20 cellular contexts compared by ENCODE assay signal in genomic region chr6:35019171-35019570, GRCh38.
DNase-seq lines count a peak whose midpoint lies in the region; ATAC-seq, FAIRE-seq and TF ChIP-seq lines count a peak whose summit lies in the region.
"Had no signal": no experiment of that assay in that cellular context is flagged by ENCODE, and none has a peak within 500 bp of the region (broad histone marks: within the 10 kb centered on the region; RNA-seq: fewer than 3 reads in every experiment).

No MANE protein-coding gene starts in this region.

- DNase-seq in cardiac muscle cell (ENCODE audit: low read depth in 1 of 2, low spot score in 1 of 2) (no peak), Right ventricle myocardium inferior (ENCODE audit: missing footprints) (no peak), kidney (no peak), skeletal muscle cell (ENCODE audit: low read depth) (no peak), uterus (no peak), SW480 (ENCODE audit: low spot score) (no peak), KBM-7 (no peak)
- DNase-seq: activated effector memory CD4-positive, alpha-beta T cell treated with anti-CD3 and anti-CD28 coated beads, Interleukin-2, amount 50 U/mL, for 16 hours; DMS53; HFFc6; mesendoderm; NCI-H1048; NCI-H82; stimulated activated naive CD4-positive, alpha-beta T cell; T-cell had no signal

- H3K4me1 ChIP-seq in cardiac muscle cell (ENCODE audit: low read depth) (peaks cover 40% of the 10 kb centered on the region), kidney (ENCODE audit: control insufficient read depth in 1 of 2, insufficient read depth in 1 of 2, low read depth in 1 of 2, low read length in 2 of 2) (peaks cover 27 to 28% of the 10 kb centered on the region in 2 donors), uterus (no peaks in the 10 kb centered on the region)

- peak overlapping the region in 1 of 2 donors; percentile 31 for H3K9ac ChIP-seq in kidney (ENCODE audit: low read length in 2 of 2)

- H3K9me3 ChIP-seq in cardiac muscle cell (ENCODE audit: low read depth) (no peaks in the 10 kb centered on the region), kidney (ENCODE audit: control insufficient read depth in 1 of 2, low read length in 2 of 2) (no peaks in the 10 kb centered on the region), uterus (no peaks in the 10 kb centered on the region)

- intact Hi-C loops in Right ventricle myocardium inferior (cut with DNase I): loop anchor here (5.0 kb wide), 1 partner anchor 38 kb away; no protein-coding TSS in a partner anchor
- intact Hi-C loops in kidney (cut with DNase I): no loop called here
- intact Hi-C loops in uterus (cut with DNase I; ENCODE audit: low total_unique reads): no loop called here

- peak overlapping the region; percentile 73 for H3K27ac ChIP-seq in cardiac muscle cell
- H3K27ac ChIP-seq in kidney (ENCODE audit: low read depth in 2 of 2, low read length in 2 of 2): peak overlapping the region; percentile 9 to 20
- peak overlapping the region; percentile 87 to 88 for H3K27ac ChIP-seq in uterus
- H3K27ac ChIP-seq: C4-2B had no signal

- no peaks in the 10 kb centered on the region for H3K36me3 ChIP-seq in cardiac muscle cell
- peaks cover 3% of the 10 kb centered on the region in 2 donors for H3K36me3 ChIP-seq in kidney (ENCODE audit: control insufficient read depth in 1 of 2, insufficient read depth in 2 of 2, low read length in 2 of 2)
- no peaks in the 10 kb centered on the region for H3K36me3 ChIP-seq in uterus

- H3K4me3 ChIP-seq in cardiac muscle cell: no peak overlapping the region
- peak overlapping the region; percentile 51 to 54 for H3K4me3 ChIP-seq in kidney (ENCODE audit: low read length in 2 of 2)
- peak overlapping the region; percentile 40 for H3K4me3 ChIP-seq in skeletal muscle cell (ENCODE audit: low read depth, low read length)
- no peak overlapping the region for H3K4me3 ChIP-seq in uterus
- H3K4me3 ChIP-seq: smooth muscle cell had no signal

- no peak for TF ChIP-seq CTCF in cardiac muscle cell (IDR thresholded peaks at IDR 0.05; ENCODE audit: low read depth, low read length)
- TF ChIP-seq CTCF in kidney (IDR thresholded peaks at IDR 0.05; ENCODE audit: borderline replicate concordance, extremely low read depth, insufficient read depth): no peak
- TF ChIP-seq CTCF in uterus (IDR thresholded peaks at IDR 0.05): no peak

- in situ Hi-C loops in KBM-7 (cut with MboI; ENCODE audit: low pct_unique_long_range_greater_than_20kb, low sequenced_read_pairs): no loop called here

- H3K27me3 ChIP-seq in cardiac muscle cell: no peaks in the 10 kb centered on the region
- no peaks in the 10 kb centered on the region for H3K27me3 ChIP-seq in uterus

- no peak for ATAC-seq in Right ventricle myocardium inferior
- no peak for ATAC-seq in activated CD4-positive, CD25-positive, alpha-beta regulatory T cell treated with anti-CD3 and anti-CD28 coated beads, Interleukin-2, amount 50 U/mL, for 24 hours
- ATAC-seq: T-cell had no signal

- no peak for TF ChIP-seq POLR2A in uterus (IDR thresholded peaks at IDR 0.05)

- no peak for FAIRE-seq in kidney (lab: Jason Lieb, UNC)
- FAIRE-seq: GM19239, RCC 7860 had no signal

Comparison
In these comparisons a context has a peak if more than half of its experiments do, and no peak if none do; other contexts are left out.
1. H3K27ac ChIP-seq: peak in every context shown above with its lines; median percentile 88 in uterus; 73 in cardiac muscle cell; 14 in kidney.
2. H3K4me3 ChIP-seq: peak in kidney (2 of 2) and skeletal muscle cell (single experiment); none in cardiac muscle cell (single experiment) and uterus (0 of 2).